In genomic region chr10:132308588-132309451, GRCh38 we compare ENCODE assay signal across 8 cellular contexts. TPM values are rescaled to one million over a fixed set of nuclear protein-coding genes. Genes with fewer than 3 reads are reported as not detected.
DNase-seq lines count a peak whose midpoint lies in the region; ATAC-seq lines count a peak whose summit lies in the region.

No MANE protein-coding gene starts in this region.

- H3K9ac ChIP-seq in BLaER1: peak overlapping the region; percentile 72

- peak overlapping the region; percentile 74 to 89 (median 82) for H3K4me3 Mint-ChIP-seq in IgD-negative memory B cell
- H3K4me3 Mint-ChIP-seq in dendritic cell treated with granulocyte-macrophage colony-stimulating factor and Interleukin-4, amounts not matched to agents 40 ng/mL and 50 ng/mL, for 4 days: peak overlapping the region; percentile 88

- peaks cover 39% of the 10 kb centered on the region for H4K20me1 ChIP-seq in BLaER1

- H3K36me3 ChIP-seq in BLaER1: 0 out of 2 replicates have a peak, but pooled peaks cover 6% of the 10 kb centered on the region
- no peaks in the 10 kb centered on the region for H3K36me3 ChIP-seq in muscle layer of duodenum (ENCODE audit: control insufficient read depth in 1 of 2, insufficient read depth in 2 of 2, low read length in 2 of 2)

- intact Hi-C loops in dendritic cell treated with granulocyte-macrophage colony-stimulating factor and Interleukin-4, amounts not matched to agents 40 ng/mL and 50 ng/mL, for 4 days (cut with micrococcal nuclease): loop anchor here (1.0 to 5.0 kb wide), 4 partner anchors 23 to 228 kb away; partner anchors contain the start of genes INPP5A and LRRC27

- H3K4me1 Mint-ChIP-seq in IgD-negative memory B cell: peaks cover 1 to 9% (median 3%) of the 10 kb centered on the region in 3 donors
- H3K4me1 Mint-ChIP-seq in dendritic cell treated with granulocyte-macrophage colony-stimulating factor and Interleukin-4, amounts not matched to agents 40 ng/mL and 50 ng/mL, for 4 days (ENCODE audit: low read depth): peaks cover 69% of the 10 kb centered on the region

- no peaks in the 10 kb centered on the region for H3K9me3 Mint-ChIP-seq in IgD-negative memory B cell
- peaks cover under 1% of the 10 kb centered on the region for H3K9me3 Mint-ChIP-seq in dendritic cell treated with granulocyte-macrophage colony-stimulating factor and Interleukin-4, amounts not matched to agents 40 ng/mL and 50 ng/mL, for 4 days

- peaks cover 53% of the 10 kb centered on the region for H3K4me1 ChIP-seq in BLaER1
- peaks cover 0 to 18% of the 10 kb centered on the region in 2 donors for H3K4me1 ChIP-seq in muscle layer of duodenum (ENCODE audit: control insufficient read depth in 1 of 2, insufficient read depth in 2 of 2, low read length in 2 of 2)

- peaks cover 26% of the 10 kb centered on the region for H3K27me3 Mint-ChIP-seq in IgD-negative memory B cell
- peaks cover 35% of the 10 kb centered on the region for H3K27me3 Mint-ChIP-seq in dendritic cell treated with granulocyte-macrophage colony-stimulating factor and Interleukin-4, amounts not matched to agents 40 ng/mL and 50 ng/mL, for 4 days

- H3K27ac ChIP-seq in BLaER1: peak overlapping the region; percentile 57; the same call in 1 of the 2 replicates
- H3K27ac ChIP-seq in muscle layer of duodenum (ENCODE audit: low read length): no peak overlapping the region

- peak overlapping the region in 1 of 3 donors; percentile 58 for H3K27ac Mint-ChIP-seq in IgD-negative memory B cell
- H3K27ac Mint-ChIP-seq in dendritic cell treated with granulocyte-macrophage colony-stimulating factor and Interleukin-4, amounts not matched to agents 40 ng/mL and 50 ng/mL, for 4 days: peak overlapping the region; percentile 78

- H3K9me3 ChIP-seq in BLaER1 (peaks cover 22% of the 10 kb centered on the region), muscle layer of duodenum (ENCODE audit: control insufficient read depth in 1 of 2, low read length in 2 of 2) (no peaks in the 10 kb centered on the region)

- DNase-seq in NOMO-1 treated with DMSO at 0.1 percent for 48 hours (lab: John Stamatoyannopoulos, UW; ENCODE audit: unreplicated experiment): no peak
- DNase-seq in NCI-H2171 (lab: John Stamatoyannopoulos, UW): no peak
- DNase-seq in NCI-H2227 treated with DMSO at 0.1 percent for 48 hours (lab: John Stamatoyannopoulos, UW): no peak

- no peak for ATAC-seq in HG03039 (IDR thresholded peaks at IDR 0.05; ENCODE audit: unreplicated experiment)

- H3K4me3 ChIP-seq in BLaER1 (peak overlapping the region; percentile 81), muscle layer of duodenum (ENCODE audit: low read depth in 1 of 2, low read length in 2 of 2) (peak overlapping the region; percentile 39 to 72)

- H3K4me2 ChIP-seq in BLaER1: peak overlapping the region; percentile 99

- no peaks in the 10 kb centered on the region for H3K36me3 Mint-ChIP-seq in IgD-negative memory B cell
- H3K36me3 Mint-ChIP-seq in dendritic cell treated with granulocyte-macrophage colony-stimulating factor and Interleukin-4, amounts not matched to agents 40 ng/mL and 50 ng/mL, for 4 days (ENCODE audit: low read depth): peaks cover 37% of the 10 kb centered on the region

- H3K27me3 ChIP-seq in BLaER1 (peaks cover 42% of the 10 kb centered on the region), muscle layer of duodenum (ENCODE audit: low read depth, low read length) (no peaks in the 10 kb centered on the region)

RNA-seq across cellular contexts. Expression of gene STK32C, which starts 1.1 kb away (rescaled TPM):
- polyA plus RNA-seq in IgD-negative memory B cell: 4.0 TPM

RNA-seq across cellular contexts. Expression of gene LRRC27, which starts 23.2 kb away (rescaled TPM):
- 14.5 TPM for polyA plus RNA-seq in IgD-negative memory B cell
